Comparison of ENCODE assay signal across 17 cellular contexts in genomic region chr2:99940963-99941362, GRCh38.
A peak's percentile ranks its signal among the peaks of the same experiment; 100 is the strongest.
DNase-seq lines count a peak whose midpoint lies in the region; ATAC-seq and TF ChIP-seq lines count a peak whose summit lies in the region.
"Had no signal": no experiment of that assay in that cellular context is flagged by ENCODE, and none has a peak within 500 bp of the region (broad histone marks: within the 10 kb centered on the region; RNA-seq: fewer than 3 reads in every experiment).

No MANE protein-coding gene starts in this region.

- no peak for TF ChIP-seq CTCF in astrocyte of the spinal cord (IDR thresholded peaks at IDR 0.05; ENCODE audit: low read depth, low read length)

- no peak overlapping the region for H3K4me3 ChIP-seq in astrocyte of the spinal cord (ENCODE audit: low read depth, low read length)
- H3K4me3 ChIP-seq: body of pancreas, left lung, SK-N-MC, suprapubic skin had no signal

- ATAC-seq in Right ventricle myocardium superior (ENCODE audit: poor library complexity) (peak; percentile 79), HG03342 (IDR thresholded peaks at IDR 0.05; ENCODE audit: unreplicated experiment) (no peak)
- ATAC-seq: activated CD8-positive, alpha-beta T cell treated with anti-CD3 and anti-CD28 coated beads, Interleukin-2, amount 10 ng/mL, durations not matched to agents 7 days and 5 days; body of pancreas; effector memory CD8-positive, alpha-beta T cell; left lung had no signal

- in situ Hi-C loops in astrocyte of the spinal cord (cut with HindIII; ENCODE audit: low sequenced_read_pairs): no loop called here

- intact Hi-C loops in Right ventricle myocardium superior (cut with DNase I) (no loop called here), cardiac septum (cut with DNase I) (no loop called here)

- DNase-seq in Right ventricle myocardium superior (no peak), cardiac septum (ENCODE audit: low spot score) (no peak), astrocyte of the spinal cord (ENCODE audit: low read depth, low spot score) (peak; percentile 94), iPS-NIHi11 (ENCODE audit: low spot score) (peak; percentile 35), stromal cell of bone marrow (ENCODE audit: low read depth) (peak; percentile 21), NCI-H345 (lab: John Stamatoyannopoulos, UW) (no peak), NCI-H748 treated with DMSO at 0.1 percent for 48 hours (lab: John Stamatoyannopoulos, UW) (no peak)
- DNase-seq: ACHN; activated CD8-positive, alpha-beta T cell treated with anti-CD3 and anti-CD28 coated beads, Interleukin-2, amount 10 ng/mL, durations not matched to agents 7 days and 5 days; body of pancreas; effector memory CD8-positive, alpha-beta T cell; glutamatergic neuron; H9; left lung had no signal

Comparison
In these comparisons a context has a peak if more than half of its experiments do, and no peak if none do; other contexts are left out.
1. DNase-seq: peak in astrocyte of the spinal cord (single experiment), iPS-NIHi11 (single experiment) and stromal cell of bone marrow (single experiment); none in Right ventricle myocardium superior (single experiment), cardiac septum (single experiment), NCI-H345 (single experiment) and NCI-H748 treated with DMSO at 0.1 percent for 48 hours (single experiment).